8 cellular contexts compared by ENCODE assay signal in the genomic region with DNA sequence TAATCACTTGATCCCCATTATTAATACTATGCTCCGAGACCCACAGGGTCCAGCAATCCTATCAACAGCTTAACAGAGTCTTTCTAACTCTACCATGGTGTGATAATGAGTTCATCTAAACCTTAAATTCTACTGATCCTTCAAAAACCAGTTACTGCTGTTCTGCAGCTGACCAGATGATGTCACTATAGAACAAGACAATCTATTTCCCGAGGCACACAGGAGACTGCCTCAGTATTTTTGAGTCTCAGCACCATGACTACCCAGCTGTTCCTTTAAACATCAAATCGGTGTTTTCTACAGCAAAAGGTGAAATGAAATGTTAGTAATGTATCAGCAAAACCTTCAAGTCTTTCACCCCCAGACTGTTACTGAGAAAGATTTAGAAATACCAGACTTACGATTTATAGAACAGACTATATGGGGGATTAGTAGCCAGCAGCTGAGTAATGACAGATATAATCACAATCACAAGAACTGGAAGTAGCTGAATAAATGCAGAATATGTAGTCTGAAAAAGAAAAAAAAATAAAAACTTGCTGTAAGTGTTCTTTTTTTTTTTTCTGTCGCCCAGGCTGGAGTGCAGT. TPM values are rescaled to one million over a fixed set of nuclear protein-coding genes. Genes with fewer than 3 reads are reported as not detected.
DNase-seq lines count a peak whose midpoint lies in the region; ATAC-seq, FAIRE-seq and TF ChIP-seq lines count a peak whose summit lies in the region.

No MANE protein-coding gene starts in this region.

- H3K4me2 ChIP-seq in GM23338 (no peak overlapping the region), HepG2 (ENCODE audit: low read depth, low read length) (no peak overlapping the region)

- CTCF ChIA-PET in HepG2 (lab: Yijun Ruan, JAX; ENCODE audit: low intra/inter-chr PET ratio, low total read pairs) = interaction anchor here (1.7 to 4.9 kb wide), 2 partner anchors 91 to 96 kb away, joined by 8 to 60 read pairs; no protein-coding TSS in a partner anchor

- TF ChIP-seq EP300 in HepG2 (IDR thresholded peaks at IDR 0.05; ENCODE audit: low read depth in 2 of 2, low read length in 2 of 2) = no peak
- TF ChIP-seq EP300 in HepG2 (CRISPR knock-in tag; IDR thresholded peaks at IDR 0.05; ENCODE audit: borderline replicate concordance) = no peak

- H3K4me1 ChIP-seq in GM23338 (ENCODE audit: insufficient read depth) (no peaks in the 10 kb centered on the region), HepG2 (ENCODE audit: insufficient read depth, low read length) (peaks cover 16% of the 10 kb centered on the region)

- FAIRE-seq in colon (lab: Jason Lieb, UNC) = peak; percentile 21
- peak; percentile 62 for FAIRE-seq in HepG2 (lab: Jason Lieb, UNC)

- BruUV-seq in HepG2 (replicated peaks; lab: Mats Ljungman, UMichigan) = no TSS peak

- peak; percentile 96 to 98 for TF ChIP-seq CTCF in GM23338 (conservative IDR thresholded peaks at IDR 0.05; ENCODE audit: low read depth in 2 of 2)
- TF ChIP-seq CTCF in HepG2 (CRISPR knock-in tag; IDR thresholded peaks at IDR 0.05) = peak; percentile 89
- TF ChIP-seq CTCF in type B pancreatic cell (conservative IDR thresholded peaks at IDR 0.05) = peak; percentile 91

- H3K27me3 ChIP-seq in GM23338 (ENCODE audit: insufficient read depth) (no peaks in the 10 kb centered on the region), HepG2 (ENCODE audit: control insufficient read depth in 1 of 2, insufficient read depth in 2 of 2, low read length in 2 of 2) (no peaks in the 10 kb centered on the region)

- no peaks in the 10 kb centered on the region for H4K20me1 ChIP-seq in GM23338 (replicated peaks; ENCODE audit: insufficient read depth)
- no peaks in the 10 kb centered on the region for H4K20me1 ChIP-seq in HepG2 (ENCODE audit: insufficient read depth, low read length)

- H2AFZ ChIP-seq in GM23338 (no peak overlapping the region), HepG2 (ENCODE audit: low read length) (no peak overlapping the region)

- H3K27ac Mint-ChIP-seq in GM23338 (no peak overlapping the region), type B pancreatic cell (no peak overlapping the region)
- H3K27ac Mint-ChIP-seq in T-helper 1 cell treated with Interleukin-12 subunit alpha and Interleukin-12 subunit beta and Interleukin-4 antibody, amounts not matched to agents 30 μg/mL and 1 μg/mL, for 36 hours = peak overlapping the region; percentile 62

- H3K4me3 Mint-ChIP-seq in GM23338 = no peak overlapping the region
- H3K4me3 Mint-ChIP-seq in T-helper 1 cell treated with Interleukin-12 subunit alpha and Interleukin-12 subunit beta and Interleukin-4 antibody, amounts not matched to agents 30 μg/mL and 1 μg/mL, for 36 hours = no peak overlapping the region
- no peak overlapping the region for H3K4me3 Mint-ChIP-seq in type B pancreatic cell

- in situ Hi-C loops in HepG2 (cut with HindIII; ENCODE audit: extremely low pct_ligation_motif_present, low pct_unique_long_range_greater_than_20kb) = loop anchor here (5.0 kb wide), 1 partner anchor 95 kb away; no protein-coding TSS in a partner anchor

- ATAC-seq in GM23338 (peak; percentile 81), HepG2 (peak; percentile 82), HG03025 (IDR thresholded peaks at IDR 0.05; ENCODE audit: low FRiP score, unreplicated experiment) (no peak)

- H3K9me3 Mint-ChIP-seq in GM23338 (no peaks in the 10 kb centered on the region), type B pancreatic cell (no peaks in the 10 kb centered on the region)
- no peaks in the 10 kb centered on the region for H3K9me3 Mint-ChIP-seq in T-helper 1 cell treated with Interleukin-12 subunit alpha and Interleukin-12 subunit beta and Interleukin-4 antibody, amounts not matched to agents 30 μg/mL and 1 μg/mL, for 36 hours

- peaks cover 3% of the 10 kb centered on the region; the same call in 1 of the 2 replicates for H3F3A ChIP-seq in GM23338 (replicated peaks; ENCODE audit: low read depth)

- peaks cover 44% of the 10 kb centered on the region for H3K36me3 Mint-ChIP-seq in GM23338 (ENCODE audit: low read depth)
- peaks cover 31% of the 10 kb centered on the region for H3K36me3 Mint-ChIP-seq in T-helper 1 cell treated with Interleukin-12 subunit alpha and Interleukin-12 subunit beta and Interleukin-4 antibody, amounts not matched to agents 30 μg/mL and 1 μg/mL, for 36 hours (ENCODE audit: low read depth)
- H3K36me3 Mint-ChIP-seq in type B pancreatic cell = peaks cover 3% of the 10 kb centered on the region

- no peak overlapping the region for H3K4me3 ChIP-seq in GM23338
- no peak overlapping the region for H3K4me3 ChIP-seq in HepG2 (replicated peaks in 1 of 3; ENCODE audit: insufficient read depth in 1 of 3, low read depth in 2 of 3, low read length in 3 of 3)

- DNase-seq in DMS53 (lab: John Stamatoyannopoulos, UW) = peak; percentile 85
- peak; percentile 84 for DNase-seq in GM23338 (ENCODE audit: low spot score)
- DNase-seq in NCI-H1694 treated with DMSO at 0.1 percent for 48 hours (lab: John Stamatoyannopoulos, UW) = peak; percentile 72
- DNase-seq in HepG2 (ENCODE audit: low spot score) = peak; percentile 66
- DNase-seq in type B pancreatic cell (ENCODE audit: extremely low spot score, unreplicated experiment) = no peak

- H3K9ac ChIP-seq in HepG2 (ENCODE audit: insufficient read depth, low read depth, low read length) = no peak overlapping the region

- TF ChIP-seq POLR2A in HepG2 (IDR thresholded peaks at IDR 0.05; ENCODE audit: insufficient read depth in 1 of 2, low read depth in 2 of 2, low read length in 2 of 2) = no peak

- peak; percentile 81 for TF ChIP-seq RAD21 in HepG2 (CRISPR knock-in tag; IDR thresholded peaks at IDR 0.05)

- H3K79me2 ChIP-seq in GM23338 (replicated peaks; ENCODE audit: insufficient read depth) (no peaks in the 10 kb centered on the region), HepG2 (ENCODE audit: insufficient read depth, low read length) (no peaks in the 10 kb centered on the region)

- intact Hi-C loops in HepG2 (cut with micrococcal nuclease; ENCODE audit: unreplicated experiment) = loop anchor here (1.0 to 5.0 kb wide), 2 partner anchors 91 to 140 kb away; partner anchors contain the start of gene UBE2D2

- peaks cover 4% of the 10 kb centered on the region; the same call in 1 of the 2 replicates for H3K36me3 ChIP-seq in GM23338 (ENCODE audit: insufficient read depth)
- peaks cover 3 to 6% of the 10 kb centered on the region in 2 experiments; a peak in 3 of 5 replicates for H3K36me3 ChIP-seq in HepG2 (replicated peaks in 1 of 2; ENCODE audit: control insufficient read depth in 1 of 2, insufficient read depth in 2 of 2, low read length in 2 of 2)

- no peak overlapping the region for H3K27ac ChIP-seq in GM23338 (ENCODE audit: low read depth)
- no peak overlapping the region for H3K27ac ChIP-seq in HepG2 (ENCODE audit: extremely low read length, insufficient read depth, low read length)

- POLR2A ChIA-PET in HepG2 (lab: Yijun Ruan, JAX) = interaction anchor here (0.7 to 1.4 kb wide), 5 partner anchors 17 to 95 kb away, joined by 3 to 7 read pairs (median 4); partner anchors contain the start of gene DNAJC18

- H3K27me3 Mint-ChIP-seq in GM23338 (ENCODE audit: insufficient read depth, low read depth, poor library complexity) = peaks cover 2% of the 10 kb centered on the region
- H3K27me3 Mint-ChIP-seq in T-helper 1 cell treated with Interleukin-12 subunit alpha and Interleukin-12 subunit beta and Interleukin-4 antibody, amounts not matched to agents 30 μg/mL and 1 μg/mL, for 36 hours (ENCODE audit: low read depth) = no peaks in the 10 kb centered on the region
- no peaks in the 10 kb centered on the region for H3K27me3 Mint-ChIP-seq in type B pancreatic cell

- H3K9me2 ChIP-seq in GM23338 (ENCODE audit: insufficient read depth) = no peaks in the 10 kb centered on the region

- H3K4me1 Mint-ChIP-seq in GM23338 (peaks cover 17% of the 10 kb centered on the region), type B pancreatic cell (ENCODE audit: unreplicated experiment) (peaks cover 5% of the 10 kb centered on the region)
- peaks cover 25% of the 10 kb centered on the region for H3K4me1 Mint-ChIP-seq in T-helper 1 cell treated with Interleukin-12 subunit alpha and Interleukin-12 subunit beta and Interleukin-4 antibody, amounts not matched to agents 30 μg/mL and 1 μg/mL, for 36 hours (ENCODE audit: low read depth)

- no peaks in the 10 kb centered on the region for H3K9me3 ChIP-seq in HepG2 (ENCODE audit: low read length)

- 41% methylated on average over 5 of the region's 5 CpGs for WGBS in HepG2 (ENCODE audit: low lambda C conversion rate)

RNA-seq across cellular contexts. Expression of gene DNAJC18, which starts 16.9 kb away (rescaled TPM):
- total RNA-seq in GM23338 (2014; rRNA removed; shearing (Covaris generic)) = 14.2 and 18.9 TPM in 2 replicates
- 13.4 and 15.1 TPM in 2 replicates for polyA plus RNA-seq in GM23338 (2016; fragmentation: Nextera tagmentation; extraction: Ambion mirVana)
- 6.5 and 9.6 TPM in 2 replicates for total RNA-seq in HepG2 (2016; rRNA removed; fragmentation: Illumina TruSeq; extraction: Trizol)
- total RNA-seq in HepG2 (2016; cell fraction: cytosol; rRNA removed; fragmentation: Illumina TruSeq; extraction: Trizol; ENCODE audit: low read depth) = 2.3 and 2.5 TPM in 2 replicates
- 5.6 and 9.2 TPM in 2 replicates for total RNA-seq in HepG2 (2016; cell fraction: insoluble cytoplasmic fraction; rRNA removed; fragmentation: Illumina TruSeq; extraction: Trizol)
- total RNA-seq in HepG2 (2016; cell fraction: membrane; rRNA removed; fragmentation: Illumina TruSeq; extraction: Trizol) = 4.6 and 5.4 TPM in 2 replicates
- total RNA-seq in HepG2 (2016; cell fraction: nucleus; rRNA removed; fragmentation: Illumina TruSeq; extraction: Trizol) = 6.0 and 8.1 TPM in 2 replicates
- polyA plus RNA-seq in HepG2 (2011; rRNA removed) = 5.7 and 6.6 TPM in 2 replicates
- polyA plus RNA-seq in HepG2 (2011; cell fraction: cytosol; rRNA removed) = 2.3 and 3.6 TPM in 2 replicates
- polyA plus RNA-seq in HepG2 (2011; cell fraction: nucleus; rRNA removed) = 1.3 and 1.6 TPM in 2 replicates
- polyA plus RNA-seq in HepG2 (2012) = 9.7 and 12.5 TPM in 2 replicates
- polyA plus RNA-seq in HepG2 (2016; cell fraction: cytosol; fragmentation: Illumina TruSeq; extraction: Trizol; ENCODE audit: low read depth) = 1.6 and 4.1 TPM in 2 replicates
- 9.3 and 9.5 TPM in 2 replicates for polyA plus RNA-seq in HepG2 (2016; cell fraction: insoluble cytoplasmic fraction; fragmentation: Illumina TruSeq; extraction: Trizol; ENCODE audit: low read depth)
- polyA plus RNA-seq in HepG2 (2016; cell fraction: membrane; fragmentation: Illumina TruSeq; extraction: Trizol; ENCODE audit: low read depth) = 4.1 and 4.4 TPM in 2 replicates
- polyA plus RNA-seq in HepG2 (2016; cell fraction: nucleus; fragmentation: Illumina TruSeq; extraction: Trizol; ENCODE audit: insufficient read depth, low read depth) = 7.1 and 8.5 TPM in 2 replicates
- 3.3 and 4.3 TPM in 2 replicates for polyA minus RNA-seq in HepG2 (2011; rRNA and poly(A)+ RNA removed; ENCODE audit: low replicate concordance)
- polyA minus RNA-seq in HepG2 (2011; cell fraction: cytosol; rRNA and poly(A)+ RNA removed) = 4.4 and 5.2 TPM in 2 replicates
- 3.1 and 3.6 TPM in 2 replicates for polyA minus RNA-seq in HepG2 (2011; cell fraction: nucleus; rRNA and poly(A)+ RNA removed)
- total RNA-seq in type B pancreatic cell (ENCODE audit: low replicate concordance) = 9.4 and 25.8 TPM in 2 replicates

RNA-seq across cellular contexts. Expression of gene SPATA24, which starts 18.5 kb away (rescaled TPM):
- 7.1 and 16.0 TPM in 2 replicates for total RNA-seq in GM23338 (2014; rRNA removed; shearing (Covaris generic))
- 20.6 and 22.4 TPM in 2 replicates for polyA plus RNA-seq in GM23338 (2016; fragmentation: Nextera tagmentation; extraction: Ambion mirVana)
- 11.1 and 13.0 TPM in 2 replicates for total RNA-seq in HepG2 (2016; rRNA removed; fragmentation: Illumina TruSeq; extraction: Trizol)
- 6.2 and 6.8 TPM in 2 replicates for total RNA-seq in HepG2 (2016; cell fraction: cytosol; rRNA removed; fragmentation: Illumina TruSeq; extraction: Trizol; ENCODE audit: low read depth)
- total RNA-seq in HepG2 (2016; cell fraction: insoluble cytoplasmic fraction; rRNA removed; fragmentation: Illumina TruSeq; extraction: Trizol) = 10.6 and 12.4 TPM in 2 replicates
- total RNA-seq in HepG2 (2016; cell fraction: membrane; rRNA removed; fragmentation: Illumina TruSeq; extraction: Trizol) = 7.9 and 8.2 TPM in 2 replicates
- total RNA-seq in HepG2 (2016; cell fraction: nucleus; rRNA removed; fragmentation: Illumina TruSeq; extraction: Trizol) = 8.6 and 10.2 TPM in 2 replicates
- 6.0 and 8.5 TPM in 2 replicates for polyA plus RNA-seq in HepG2 (2011; rRNA removed)
- polyA plus RNA-seq in HepG2 (2011; cell fraction: cytosol; rRNA removed) = 5.7 and 6.1 TPM in 2 replicates
- 12.2 and 14.9 TPM in 2 replicates for polyA plus RNA-seq in HepG2 (2011; cell fraction: nucleus; rRNA removed)
- 14.6 and 18.0 TPM in 2 replicates for polyA plus RNA-seq in HepG2 (2012)
- 6.8 and 7.1 TPM in 2 replicates for polyA plus RNA-seq in HepG2 (2016; cell fraction: cytosol; fragmentation: Illumina TruSeq; extraction: Trizol; ENCODE audit: low read depth)
- polyA plus RNA-seq in HepG2 (2016; cell fraction: insoluble cytoplasmic fraction; fragmentation: Illumina TruSeq; extraction: Trizol; ENCODE audit: low read depth) = 12.2 and 14.9 TPM in 2 replicates
- 5.6 and 5.7 TPM in 2 replicates for polyA plus RNA-seq in HepG2 (2016; cell fraction: membrane; fragmentation: Illumina TruSeq; extraction: Trizol; ENCODE audit: low read depth)
- 7.6 and 11.7 TPM in 2 replicates for polyA plus RNA-seq in HepG2 (2016; cell fraction: nucleus; fragmentation: Illumina TruSeq; extraction: Trizol; ENCODE audit: insufficient read depth, low read depth)
- polyA minus RNA-seq in HepG2 (2011; rRNA and poly(A)+ RNA removed; ENCODE audit: low replicate concordance) = 3.8 and 5.0 TPM in 2 replicates
- polyA minus RNA-seq in HepG2 (2011; cell fraction: cytosol; rRNA and poly(A)+ RNA removed) = 3.3 and 4.6 TPM in 2 replicates
- 10.6 and 14.0 TPM in 2 replicates for polyA minus RNA-seq in HepG2 (2011; cell fraction: nucleus; rRNA and poly(A)+ RNA removed)
- total RNA-seq in type B pancreatic cell (ENCODE audit: low replicate concordance) = 4.9 and 7.1 TPM in 2 replicates

RNA-seq across cellular contexts. Expression of gene PROB1, which starts 27.5 kb away (rescaled TPM):
- total RNA-seq in GM23338 (2014; rRNA removed; shearing (Covaris generic)) = 2.7 and 3.1 TPM in 2 replicates
- 0.54 and 0.73 TPM in 2 replicates for polyA plus RNA-seq in GM23338 (2016; fragmentation: Nextera tagmentation; extraction: Ambion mirVana)
- total RNA-seq in HepG2 (2016; rRNA removed; fragmentation: Illumina TruSeq; extraction: Trizol) = 0.28 and 0.69 TPM in 2 replicates
- not detected in 2 replicates for total RNA-seq in HepG2 (2016; cell fraction: cytosol; rRNA removed; fragmentation: Illumina TruSeq; extraction: Trizol; ENCODE audit: low read depth)
- 0.18 and 0.63 TPM in 2 replicates for total RNA-seq in HepG2 (2016; cell fraction: insoluble cytoplasmic fraction; rRNA removed; fragmentation: Illumina TruSeq; extraction: Trizol)
- 0.09 and 0.10 TPM in 2 replicates for total RNA-seq in HepG2 (2016; cell fraction: membrane; rRNA removed; fragmentation: Illumina TruSeq; extraction: Trizol)
- 0.72 and 0.96 TPM in 2 replicates for total RNA-seq in HepG2 (2016; cell fraction: nucleus; rRNA removed; fragmentation: Illumina TruSeq; extraction: Trizol)
- 1.1 and 1.9 TPM in 2 replicates for polyA plus RNA-seq in HepG2 (2011; rRNA removed)
- polyA plus RNA-seq in HepG2 (2011; cell fraction: cytosol; rRNA removed) = 0.81 and 0.99 TPM in 2 replicates
- 10.6 and 11.1 TPM in 2 replicates for polyA plus RNA-seq in HepG2 (2011; cell fraction: nucleus; rRNA removed)
- polyA plus RNA-seq in HepG2 (2012) = 1.7 and 2.2 TPM in 2 replicates
- polyA plus RNA-seq in HepG2 (2016; cell fraction: cytosol; fragmentation: Illumina TruSeq; extraction: Trizol; ENCODE audit: low read depth) = 0.06 and 0.07 TPM in 2 replicates
- polyA plus RNA-seq in HepG2 (2016; cell fraction: insoluble cytoplasmic fraction; fragmentation: Illumina TruSeq; extraction: Trizol; ENCODE audit: low read depth) = 0.14 and 0.29 TPM in 2 replicates
- polyA plus RNA-seq in HepG2 (2016; cell fraction: membrane; fragmentation: Illumina TruSeq; extraction: Trizol; ENCODE audit: low read depth) = 0.06 and 0.14 TPM in 2 replicates
- polyA plus RNA-seq in HepG2 (2016; cell fraction: nucleus; fragmentation: Illumina TruSeq; extraction: Trizol; ENCODE audit: insufficient read depth, low read depth) = 2.1 and 3.0 TPM in 2 replicates
- polyA minus RNA-seq in HepG2 (2011; rRNA and poly(A)+ RNA removed; ENCODE audit: low replicate concordance) = 1.1 and 1.6 TPM in 2 replicates
- 0.69 and 0.79 TPM in 2 replicates for polyA minus RNA-seq in HepG2 (2011; cell fraction: cytosol; rRNA and poly(A)+ RNA removed)
- 2.4 and 2.6 TPM in 2 replicates for polyA minus RNA-seq in HepG2 (2011; cell fraction: nucleus; rRNA and poly(A)+ RNA removed)
- total RNA-seq in type B pancreatic cell (ENCODE audit: low replicate concordance) = 0.69 and 1.3 TPM in 2 replicates

RNA-seq across cellular contexts. Expression of gene MZB1, which starts 32.7 kb away (rescaled TPM):
- total RNA-seq in GM23338 (2014; rRNA removed; shearing (Covaris generic)) = 1.6 TPM in 1 of 2 replicates, not detected in the other
- polyA plus RNA-seq in GM23338 (2016; fragmentation: Nextera tagmentation; extraction: Ambion mirVana) = 0.52 and 0.71 TPM in 2 replicates
- total RNA-seq in HepG2 (2016; rRNA removed; fragmentation: Illumina TruSeq; extraction: Trizol) = 0.27 and 0.31 TPM in 2 replicates
- 0.44 TPM in 1 of 2 replicates, not detected in the other for total RNA-seq in HepG2 (2016; cell fraction: cytosol; rRNA removed; fragmentation: Illumina TruSeq; extraction: Trizol; ENCODE audit: low read depth)
- 0.22 TPM in 1 of 2 replicates, not detected in the other for total RNA-seq in HepG2 (2016; cell fraction: insoluble cytoplasmic fraction; rRNA removed; fragmentation: Illumina TruSeq; extraction: Trizol)
- 0.34 TPM in 1 of 2 replicates, not detected in the other for total RNA-seq in HepG2 (2016; cell fraction: membrane; rRNA removed; fragmentation: Illumina TruSeq; extraction: Trizol)
- 0.47 TPM in 1 of 2 replicates, not detected in the other for total RNA-seq in HepG2 (2016; cell fraction: nucleus; rRNA removed; fragmentation: Illumina TruSeq; extraction: Trizol)
- 0.35 and 0.40 TPM in 2 replicates for polyA plus RNA-seq in HepG2 (2011; rRNA removed)
- polyA plus RNA-seq in HepG2 (2011; cell fraction: cytosol; rRNA removed) = 0.20 and 0.21 TPM in 2 replicates
- 1.2 and 1.6 TPM in 2 replicates for polyA plus RNA-seq in HepG2 (2011; cell fraction: nucleus; rRNA removed)
- polyA plus RNA-seq in HepG2 (2012) = 0.19 and 0.21 TPM in 2 replicates
- not detected in 2 replicates for polyA plus RNA-seq in HepG2 (2016; cell fraction: cytosol; fragmentation: Illumina TruSeq; extraction: Trizol; ENCODE audit: low read depth)
- not detected in 2 replicates for polyA plus RNA-seq in HepG2 (2016; cell fraction: insoluble cytoplasmic fraction; fragmentation: Illumina TruSeq; extraction: Trizol; ENCODE audit: low read depth)
- not detected in 2 replicates for polyA plus RNA-seq in HepG2 (2016; cell fraction: membrane; fragmentation: Illumina TruSeq; extraction: Trizol; ENCODE audit: low read depth)
- polyA plus RNA-seq in HepG2 (2016; cell fraction: nucleus; fragmentation: Illumina TruSeq; extraction: Trizol; ENCODE audit: insufficient read depth, low read depth) = not detected in 2 replicates
- 1.6 and 4.8 TPM in 2 replicates for polyA minus RNA-seq in HepG2 (2011; rRNA and poly(A)+ RNA removed; ENCODE audit: low replicate concordance)
- polyA minus RNA-seq in HepG2 (2011; cell fraction: cytosol; rRNA and poly(A)+ RNA removed) = not detected in 2 replicates
- polyA minus RNA-seq in HepG2 (2011; cell fraction: nucleus; rRNA and poly(A)+ RNA removed) = 1.0 and 3.2 TPM in 2 replicates
- total RNA-seq in type B pancreatic cell (ENCODE audit: low replicate concordance) = 0.22 TPM in 1 of 2 replicates, not detected in the other

RNA-seq across cellular contexts. Expression of gene SLC23A1, which starts 39.3 kb away (rescaled TPM):
- total RNA-seq in GM23338 (2014; rRNA removed; shearing (Covaris generic)) = not detected in 2 replicates
- polyA plus RNA-seq in GM23338 (2016; fragmentation: Nextera tagmentation; extraction: Ambion mirVana) = 0.16 and 0.29 TPM in 2 replicates
- 3.6 and 6.6 TPM in 2 replicates for total RNA-seq in HepG2 (2016; rRNA removed; fragmentation: Illumina TruSeq; extraction: Trizol)
- 7.0 and 8.2 TPM in 2 replicates for total RNA-seq in HepG2 (2016; cell fraction: cytosol; rRNA removed; fragmentation: Illumina TruSeq; extraction: Trizol; ENCODE audit: low read depth)
- total RNA-seq in HepG2 (2016; cell fraction: insoluble cytoplasmic fraction; rRNA removed; fragmentation: Illumina TruSeq; extraction: Trizol) = 3.7 and 9.0 TPM in 2 replicates
- 4.6 and 5.2 TPM in 2 replicates for total RNA-seq in HepG2 (2016; cell fraction: membrane; rRNA removed; fragmentation: Illumina TruSeq; extraction: Trizol)
- total RNA-seq in HepG2 (2016; cell fraction: nucleus; rRNA removed; fragmentation: Illumina TruSeq; extraction: Trizol) = 5.5 and 7.9 TPM in 2 replicates
- polyA plus RNA-seq in HepG2 (2011; rRNA removed) = 6.0 and 7.0 TPM in 2 replicates
- 5.9 and 7.1 TPM in 2 replicates for polyA plus RNA-seq in HepG2 (2011; cell fraction: cytosol; rRNA removed)
- polyA plus RNA-seq in HepG2 (2011; cell fraction: nucleus; rRNA removed) = 24.2 and 29.4 TPM in 2 replicates
- 6.4 and 9.0 TPM in 2 replicates for polyA plus RNA-seq in HepG2 (2012)
- polyA plus RNA-seq in HepG2 (2016; cell fraction: cytosol; fragmentation: Illumina TruSeq; extraction: Trizol; ENCODE audit: low read depth) = 2.3 and 2.4 TPM in 2 replicates
- polyA plus RNA-seq in HepG2 (2016; cell fraction: insoluble cytoplasmic fraction; fragmentation: Illumina TruSeq; extraction: Trizol; ENCODE audit: low read depth) = 4.0 and 4.3 TPM in 2 replicates
- polyA plus RNA-seq in HepG2 (2016; cell fraction: membrane; fragmentation: Illumina TruSeq; extraction: Trizol; ENCODE audit: low read depth) = 4.3 and 5.1 TPM in 2 replicates
- polyA plus RNA-seq in HepG2 (2016; cell fraction: nucleus; fragmentation: Illumina TruSeq; extraction: Trizol; ENCODE audit: insufficient read depth, low read depth) = 13.5 and 13.8 TPM in 2 replicates
- polyA minus RNA-seq in HepG2 (2011; rRNA and poly(A)+ RNA removed; ENCODE audit: low replicate concordance) = 30.0 and 58.9 TPM in 2 replicates
- 3.8 and 7.7 TPM in 2 replicates for polyA minus RNA-seq in HepG2 (2011; cell fraction: cytosol; rRNA and poly(A)+ RNA removed)
- polyA minus RNA-seq in HepG2 (2011; cell fraction: nucleus; rRNA and poly(A)+ RNA removed) = 7.5 and 12.6 TPM in 2 replicates
- total RNA-seq in type B pancreatic cell (ENCODE audit: low replicate concordance) = 1.6 and 2.1 TPM in 2 replicates
